ENCODE assay signal across 1 cellular context in the genomic region with DNA sequence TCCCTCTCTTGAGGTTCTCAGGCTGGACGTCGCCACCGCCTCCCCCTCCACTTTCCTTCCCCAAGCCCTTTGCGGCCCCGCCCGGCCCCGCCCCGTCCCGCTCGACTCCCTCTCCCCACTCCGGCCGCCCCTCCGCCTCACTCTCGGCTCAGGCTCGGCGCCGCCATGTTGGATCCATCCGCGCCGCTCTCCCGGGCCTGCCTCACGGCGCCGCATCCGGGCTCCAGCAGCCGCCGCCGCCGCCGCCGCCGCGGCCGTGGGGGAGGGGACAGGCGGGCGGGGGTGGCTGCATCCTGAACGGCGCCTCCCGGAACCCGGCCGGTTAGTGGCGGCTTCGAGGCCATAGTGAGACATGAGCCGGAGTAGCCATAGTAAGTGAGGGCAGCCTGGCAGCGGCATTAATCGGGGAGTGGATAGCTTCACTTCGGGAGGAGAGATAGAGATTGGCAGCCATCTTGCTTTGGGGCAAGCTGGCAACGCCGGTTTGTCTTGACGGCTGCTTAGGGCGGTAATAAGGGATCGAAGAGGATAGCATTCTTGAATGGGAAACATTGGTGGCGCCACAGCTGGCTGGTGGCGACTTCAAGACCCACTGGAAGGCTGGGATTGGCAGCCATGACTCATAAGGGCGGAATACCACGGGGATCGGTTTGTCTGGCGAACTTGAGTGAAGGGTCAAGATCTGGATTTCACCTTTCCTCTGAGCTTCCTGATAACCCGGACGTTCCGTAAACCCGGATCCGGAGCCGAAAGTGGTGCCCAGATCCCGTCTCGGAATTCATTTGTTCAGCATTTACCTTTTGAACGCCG.
A peak's percentile ranks its signal among the peaks of the same experiment; 100 is the strongest.
TF ChIP-seq lines count a peak whose summit lies in the region.

TSS of gene DEDD (minus strand) at position 258 of the 810 bp plus-strand sequence. CDS start 8,205 bp downstream, outside the sequence.

TF ChIP-seq in HEK293, 187 proteins besides CTCF, POLR2A, EP300 and RAD21 (continued from another document and continues in another):
- TF ChIP-seq ZBTB44 (tag by site-specific recombination; IDR thresholded peaks at IDR 0.05): peak; percentile 81
- peak; percentile 24 for TF ChIP-seq ZBTB26 (tag by site-specific recombination; optimal IDR thresholded peaks at IDR 0.05)
- no peak for TF ChIP-seq ZNF23 (tag by site-specific recombination; IDR thresholded peaks at IDR 0.05; ENCODE audit: borderline replicate concordance)
- TF ChIP-seq ZBTB48 (tag by site-specific recombination; IDR thresholded peaks at IDR 0.05): peak; percentile 99
- TF ChIP-seq, protein P1, sequence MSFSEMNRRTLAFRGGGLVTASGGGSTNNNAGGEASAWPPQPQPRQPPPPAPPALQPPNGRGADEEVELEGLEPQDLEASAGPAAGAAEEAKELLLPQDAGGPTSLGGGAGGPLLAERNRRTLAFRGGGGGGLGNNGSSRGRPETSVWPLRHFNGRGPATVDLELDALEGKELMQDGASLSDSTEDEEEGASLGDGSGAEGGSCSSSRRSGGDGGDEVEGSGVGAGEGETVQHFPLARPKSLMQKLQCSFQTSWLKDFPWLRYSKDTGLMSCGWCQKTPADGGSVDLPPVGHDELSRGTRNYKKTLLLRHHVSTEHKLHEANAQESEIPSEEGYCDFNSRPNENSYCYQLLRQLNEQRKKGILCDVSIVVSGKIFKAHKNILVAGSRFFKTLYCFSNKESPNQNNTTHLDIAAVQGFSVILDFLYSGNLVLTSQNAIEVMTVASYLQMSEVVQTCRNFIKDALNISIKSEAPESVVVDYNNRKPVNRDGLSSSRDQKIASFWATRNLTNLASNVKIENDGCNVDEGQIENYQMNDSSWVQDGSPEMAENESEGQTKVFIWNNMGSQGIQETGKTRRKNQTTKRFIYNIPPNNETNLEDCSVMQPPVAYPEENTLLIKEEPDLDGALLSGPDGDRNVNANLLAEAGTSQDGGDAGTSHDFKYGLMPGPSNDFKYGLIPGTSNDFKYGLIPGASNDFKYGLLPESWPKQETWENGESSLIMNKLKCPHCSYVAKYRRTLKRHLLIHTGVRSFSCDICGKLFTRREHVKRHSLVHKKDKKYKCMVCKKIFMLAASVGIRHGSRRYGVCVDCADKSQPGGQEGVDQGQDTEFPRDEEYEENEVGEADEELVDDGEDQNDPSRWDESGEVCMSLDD (tag by site-specific recombination; IDR thresholded peaks at IDR 0.05): 0 out of 2 replicates have a peak, but pooled peaks have one; percentile 5
- no peak; the same call in 1 of the 2 replicates for TF ChIP-seq ZNF626 (tag by site-specific recombination; IDR thresholded peaks at IDR 0.05)
- peak; percentile 97 for TF ChIP-seq ZBTB20 (tag by site-specific recombination; IDR thresholded peaks at IDR 0.05)
- TF ChIP-seq, protein P2, sequence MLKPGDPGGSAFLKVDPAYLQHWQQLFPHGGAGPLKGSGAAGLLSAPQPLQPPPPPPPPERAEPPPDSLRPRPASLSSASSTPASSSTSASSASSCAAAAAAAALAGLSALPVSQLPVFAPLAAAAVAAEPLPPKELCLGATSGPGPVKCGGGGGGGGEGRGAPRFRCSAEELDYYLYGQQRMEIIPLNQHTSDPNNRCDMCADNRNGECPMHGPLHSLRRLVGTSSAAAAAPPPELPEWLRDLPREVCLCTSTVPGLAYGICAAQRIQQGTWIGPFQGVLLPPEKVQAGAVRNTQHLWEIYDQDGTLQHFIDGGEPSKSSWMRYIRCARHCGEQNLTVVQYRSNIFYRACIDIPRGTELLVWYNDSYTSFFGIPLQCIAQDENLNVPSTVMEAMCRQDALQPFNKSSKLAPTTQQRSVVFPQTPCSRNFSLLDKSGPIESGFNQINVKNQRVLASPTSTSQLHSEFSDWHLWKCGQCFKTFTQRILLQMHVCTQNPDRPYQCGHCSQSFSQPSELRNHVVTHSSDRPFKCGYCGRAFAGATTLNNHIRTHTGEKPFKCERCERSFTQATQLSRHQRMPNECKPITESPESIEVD (tag by site-specific recombination; IDR thresholded peaks at IDR 0.05): no peak
- TF ChIP-seq ZXDB (tag by site-specific recombination; IDR thresholded peaks at IDR 0.05): peak; percentile 76; the same call in 1 of the 2 replicates
- 0 out of 2 replicates have a peak, but pooled peaks have one; percentile 40 for TF ChIP-seq KLF16 (tag by site-specific recombination; IDR thresholded peaks at IDR 0.05)
- TF ChIP-seq, protein P3, sequence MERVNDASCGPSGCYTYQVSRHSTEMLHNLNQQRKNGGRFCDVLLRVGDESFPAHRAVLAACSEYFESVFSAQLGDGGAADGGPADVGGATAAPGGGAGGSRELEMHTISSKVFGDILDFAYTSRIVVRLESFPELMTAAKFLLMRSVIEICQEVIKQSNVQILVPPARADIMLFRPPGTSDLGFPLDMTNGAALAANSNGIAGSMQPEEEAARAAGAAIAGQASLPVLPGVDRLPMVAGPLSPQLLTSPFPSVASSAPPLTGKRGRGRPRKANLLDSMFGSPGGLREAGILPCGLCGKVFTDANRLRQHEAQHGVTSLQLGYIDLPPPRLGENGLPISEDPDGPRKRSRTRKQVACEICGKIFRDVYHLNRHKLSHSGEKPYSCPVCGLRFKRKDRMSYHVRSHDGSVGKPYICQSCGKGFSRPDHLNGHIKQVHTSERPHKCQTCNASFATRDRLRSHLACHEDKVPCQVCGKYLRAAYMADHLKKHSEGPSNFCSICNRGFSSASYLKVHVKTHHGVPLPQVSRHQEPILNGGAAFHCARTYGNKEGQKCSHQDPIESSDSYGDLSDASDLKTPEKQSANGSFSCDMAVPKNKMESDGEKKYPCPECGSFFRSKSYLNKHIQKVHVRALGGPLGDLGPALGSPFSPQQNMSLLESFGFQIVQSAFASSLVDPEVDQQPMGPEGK (tag by site-specific recombination; IDR thresholded peaks at IDR 0.05): peak; percentile 25; the same call in 1 of the 2 replicates
- peak; percentile 18; the same call in 1 of the 2 replicates for TF ChIP-seq GLIS1 (tag by site-specific recombination; IDR thresholded peaks at IDR 0.05)
- no peak for TF ChIP-seq ZNF26 (tag by site-specific recombination; IDR thresholded peaks at IDR 0.05)
- TF ChIP-seq ZNF449 (tag by site-specific recombination; IDR thresholded peaks at IDR 0.05): no peak
- TF ChIP-seq ZNF239 (tag by site-specific recombination; IDR thresholded peaks at IDR 0.05): no peak
- no peak for TF ChIP-seq ZSCAN16 (tag by site-specific recombination; IDR thresholded peaks at IDR 0.05)
- 0 out of 2 replicates have a peak, but pooled peaks have one; percentile 44 for TF ChIP-seq PRDM1 (tag by site-specific recombination; IDR thresholded peaks at IDR 0.05)
- TF ChIP-seq ZBTB1 (tag by site-specific recombination; IDR thresholded peaks at IDR 0.05): no peak
- peak; percentile 42 for TF ChIP-seq PRDM10 (tag by site-specific recombination; IDR thresholded peaks at IDR 0.05)
- TF ChIP-seq KLF1 (tag by site-specific recombination; IDR thresholded peaks at IDR 0.05): peak; percentile 93
- 0 out of 2 replicates have a peak, but pooled peaks have one; percentile 21 for TF ChIP-seq REST (tag by site-specific recombination; IDR thresholded peaks at IDR 0.05)
- peak; percentile 94 for TF ChIP-seq ZNF24 (tag by site-specific recombination; IDR thresholded peaks at IDR 0.05)
- no peak; the same call in 1 of the 2 replicates for TF ChIP-seq ZFHX2 (tag by site-specific recombination; conservative IDR thresholded peaks at IDR 0.05)
